9 cellular contexts compared by ENCODE assay signal in the genomic region with DNA sequence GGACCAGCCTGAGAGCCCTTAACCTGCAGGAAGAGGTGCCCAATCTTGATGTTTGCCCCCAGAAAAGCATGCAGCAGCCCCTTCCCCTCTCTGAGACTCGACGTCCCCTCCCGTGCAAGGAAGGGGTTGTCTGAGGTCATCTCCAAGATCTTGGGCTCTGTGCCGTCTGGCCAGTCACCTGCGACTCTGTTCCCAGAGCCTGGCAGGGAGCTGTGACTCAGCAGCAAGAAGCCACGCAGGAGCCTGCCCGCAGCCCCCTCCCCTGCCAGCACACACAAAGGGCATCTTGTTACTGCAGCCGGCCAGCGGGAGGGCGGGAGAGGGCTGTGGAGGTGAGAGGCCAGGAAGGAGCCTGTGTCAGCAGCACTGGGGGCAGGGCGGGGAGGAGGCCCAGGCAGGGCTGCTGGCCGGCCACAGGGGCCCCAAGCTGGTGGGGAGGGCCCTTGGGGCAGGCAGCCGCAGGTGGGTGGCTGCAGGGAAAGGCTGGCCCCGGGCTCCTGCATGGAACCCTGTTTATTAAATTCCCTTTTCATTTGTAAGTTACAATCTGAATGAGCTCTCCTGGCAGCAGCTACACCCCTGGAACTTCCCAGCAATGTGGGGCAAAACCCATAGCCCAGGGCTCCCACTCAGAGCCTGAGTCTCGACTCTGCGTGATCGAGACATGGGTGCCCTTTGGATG.
DNase-seq lines count a peak whose midpoint lies in the region; ATAC-seq, FAIRE-seq and TF ChIP-seq lines count a peak whose summit lies in the region.
"Had no signal": no experiment of that assay in that cellular context is flagged by ENCODE, and none has a peak within 500 bp of the region (broad histone marks: within the 10 kb centered on the region; RNA-seq: fewer than 3 reads in every experiment).

No MANE protein-coding gene starts in this region.

- H3K4me2 ChIP-seq in astrocyte (ENCODE audit: low read length), result peak overlapping the region; percentile 24

- peak; percentile 47 for DNase-seq in Right ventricle myocardium superior
- no peak for DNase-seq in Right ventricle myocardium inferior (ENCODE audit: missing footprints)
- peak; percentile 63 for DNase-seq in astrocyte (ENCODE audit: low read depth)
- peak; percentile 82 for DNase-seq in kidney epithelial cell (ENCODE audit: low read depth)
- DNase-seq in stimulated activated CD4-positive, alpha-beta T cell treated with anti-CD3 and anti-CD28 coated beads, Interleukin-2, amount 100 ng/mL, for 48 hours, result no peak
- no peak for DNase-seq in naive thymus-derived CD4-positive, alpha-beta T cell
- no peak for DNase-seq in activated naive CD8-positive, alpha-beta T cell treated with anti-CD3 and anti-CD28 coated beads for 36 hours

- peaks cover 25% of the 10 kb centered on the region for H3K4me1 Mint-ChIP-seq in astrocyte (ENCODE audit: low read depth, unreplicated experiment)
- peaks cover 0 to 1% (median 0%) of the 10 kb centered on the region in 7 donors for H3K4me1 Mint-ChIP-seq in naive thymus-derived CD4-positive, alpha-beta T cell
- H3K4me1 Mint-ChIP-seq in activated naive CD8-positive, alpha-beta T cell treated with anti-CD3 and anti-CD28 coated beads for 36 hours, result no peaks in the 10 kb centered on the region
- H3K4me1 Mint-ChIP-seq: B cell had no signal

- H3K36me3 Mint-ChIP-seq in astrocyte (ENCODE audit: low read depth, unreplicated experiment), result no peaks in the 10 kb centered on the region
- H3K36me3 Mint-ChIP-seq in naive thymus-derived CD4-positive, alpha-beta T cell, result no peaks in the 10 kb centered on the region
- H3K36me3 Mint-ChIP-seq in activated naive CD8-positive, alpha-beta T cell treated with anti-CD3 and anti-CD28 coated beads for 36 hours, result no peaks in the 10 kb centered on the region

- H3K9ac ChIP-seq in astrocyte (ENCODE audit: low read length), result peak overlapping the region; percentile 37

- no peak for FAIRE-seq in astrocyte (lab: Jason Lieb, UNC)

- H3K27ac Mint-ChIP-seq in astrocyte (ENCODE audit: unreplicated experiment), result no peak overlapping the region
- H3K27ac Mint-ChIP-seq in naive thymus-derived CD4-positive, alpha-beta T cell, result peak overlapping the region in 2 of 9 donors; percentile 45 to 51
- H3K27ac Mint-ChIP-seq in activated naive CD8-positive, alpha-beta T cell treated with anti-CD3 and anti-CD28 coated beads for 36 hours, result no peak overlapping the region
- H3K27ac Mint-ChIP-seq: B cell had no signal

- no peaks in the 10 kb centered on the region for H3K9me3 ChIP-seq in astrocyte (ENCODE audit: insufficient read depth, low read depth, low read length)
- H3K9me3 ChIP-seq in naive thymus-derived CD4-positive, alpha-beta T cell (ENCODE audit: control insufficient read depth in 2 of 3, low read length in 3 of 3), result no peaks in the 10 kb centered on the region

- intact Hi-C loops in Right ventricle myocardium superior (cut with DNase I), result no loop called here
- intact Hi-C loops in Right ventricle myocardium inferior (cut with DNase I), result no loop called here
- intact Hi-C loops in naive thymus-derived CD4-positive, alpha-beta T cell (cut with micrococcal nuclease), result no loop called here

- H3K4me1 ChIP-seq in astrocyte (ENCODE audit: insufficient read depth, low read length), result peaks cover 22% of the 10 kb centered on the region
- H3K4me1 ChIP-seq in naive thymus-derived CD4-positive, alpha-beta T cell (ENCODE audit: control insufficient read depth in 2 of 2, insufficient read depth in 2 of 2, low read length in 2 of 2), result no peaks in the 10 kb centered on the region

- no peak overlapping the region for H3K4me3 ChIP-seq in astrocyte (ENCODE audit: insufficient read depth, low read depth, low read length)
- no peak overlapping the region for H3K4me3 ChIP-seq in kidney epithelial cell (ENCODE audit: low read depth, low read length)
- no peak overlapping the region for H3K4me3 ChIP-seq in naive thymus-derived CD4-positive, alpha-beta T cell (ENCODE audit: low read length)

- no peaks in the 10 kb centered on the region for H4K20me1 ChIP-seq in astrocyte (ENCODE audit: insufficient read depth, low read length)

- H3K36me3 ChIP-seq in astrocyte (ENCODE audit: insufficient read depth, low read length) (no peaks in the 10 kb centered on the region), kidney epithelial cell (ENCODE audit: control insufficient read depth, insufficient read depth, low read length) (no peaks in the 10 kb centered on the region)
- H3K36me3 ChIP-seq in naive thymus-derived CD4-positive, alpha-beta T cell (ENCODE audit: control insufficient read depth in 2 of 3, insufficient read depth in 3 of 3, low read length in 3 of 3), result no peaks in the 10 kb centered on the region

- CTCF ChIA-PET in naive thymus-derived CD4-positive, alpha-beta T cell (lab: Charles Lee), result no interaction called here

- POLR2A ChIA-PET in naive thymus-derived CD4-positive, alpha-beta T cell (lab: Charles Lee), result interaction anchor here (0.6 kb wide), 1 partner anchor 14 kb away, joined by 3 read pairs; no protein-coding TSS in a partner anchor

- no peak overlapping the region for H3K4me3 Mint-ChIP-seq in astrocyte (ENCODE audit: unreplicated experiment)
- H3K4me3 Mint-ChIP-seq in naive thymus-derived CD4-positive, alpha-beta T cell, result no peak overlapping the region
- no peak overlapping the region for H3K4me3 Mint-ChIP-seq in activated naive CD8-positive, alpha-beta T cell treated with anti-CD3 and anti-CD28 coated beads for 36 hours
- H3K4me3 Mint-ChIP-seq: B cell had no signal

- no peak overlapping the region for H3K27ac ChIP-seq in astrocyte (ENCODE audit: low read depth, low read length)
- no peak overlapping the region for H3K27ac ChIP-seq in naive thymus-derived CD4-positive, alpha-beta T cell (ENCODE audit: low read depth, low read length)

- H3K79me2 ChIP-seq in astrocyte (ENCODE audit: insufficient read depth, low read length), result no peaks in the 10 kb centered on the region

- ATAC-seq in Right ventricle myocardium superior (ENCODE audit: poor library complexity), result peak; percentile 34
- ATAC-seq in Right ventricle myocardium inferior, result no peak
- no peak for ATAC-seq in naive thymus-derived CD4-positive, alpha-beta T cell
- ATAC-seq in HG03139 (IDR thresholded peaks at IDR 0.05; ENCODE audit: unreplicated experiment), result no peak

- H3K27me3 Mint-ChIP-seq in astrocyte (ENCODE audit: low read depth, unreplicated experiment), result peaks cover 20% of the 10 kb centered on the region
- H3K27me3 Mint-ChIP-seq in naive thymus-derived CD4-positive, alpha-beta T cell, result no peaks in the 10 kb centered on the region
- no peaks in the 10 kb centered on the region for H3K27me3 Mint-ChIP-seq in activated naive CD8-positive, alpha-beta T cell treated with anti-CD3 and anti-CD28 coated beads for 36 hours

- no peak overlapping the region for H2AFZ ChIP-seq in astrocyte (ENCODE audit: low read depth, low read length)

- H3K27me3 ChIP-seq in astrocyte (ENCODE audit: insufficient read depth, low read length) (no peaks in the 10 kb centered on the region), kidney epithelial cell (ENCODE audit: control insufficient read depth, insufficient read depth, low read length) (no peaks in the 10 kb centered on the region)
- H3K27me3 ChIP-seq in naive thymus-derived CD4-positive, alpha-beta T cell (ENCODE audit: control insufficient read depth in 2 of 2, insufficient read depth in 2 of 2, low read length in 2 of 2), result no peaks in the 10 kb centered on the region

- TF ChIP-seq CTCF in astrocyte (IDR thresholded peaks at IDR 0.05; ENCODE audit: insufficient read depth, low read depth, low read length), result no peak
- TF ChIP-seq CTCF in kidney epithelial cell (IDR thresholded peaks at IDR 0.05; ENCODE audit: insufficient read depth, low read length, poor library complexity, severe bottlenecking), result no peak

- no peaks in the 10 kb centered on the region for H3K9me3 Mint-ChIP-seq in astrocyte (ENCODE audit: unreplicated experiment)
- peaks cover 0 to 1% (median 0%) of the 10 kb centered on the region in 11 donors for H3K9me3 Mint-ChIP-seq in naive thymus-derived CD4-positive, alpha-beta T cell
- no peaks in the 10 kb centered on the region for H3K9me3 Mint-ChIP-seq in activated naive CD8-positive, alpha-beta T cell treated with anti-CD3 and anti-CD28 coated beads for 36 hours

Comparison
In these comparisons a context has a peak if more than half of its experiments do, and no peak if none do; other contexts are left out.
1. DNase-seq: peak in Right ventricle myocardium superior (single experiment), astrocyte (single experiment) and kidney epithelial cell (single experiment); none in Right ventricle myocardium inferior (single experiment), stimulated activated CD4-positive, alpha-beta T cell treated with anti-CD3 and anti-CD28 coated beads, Interleukin-2, amount 100 ng/mL, for 48 hours (0 of 2), naive thymus-derived CD4-positive, alpha-beta T cell (0 of 9) and activated naive CD8-positive, alpha-beta T cell treated with anti-CD3 and anti-CD28 coated beads for 36 hours (single experiment).